In genomic region chr5:132687995-132688394, GRCh38 we compare ENCODE assay signal across 11 cellular contexts. TPM values are rescaled to one million over a fixed set of nuclear protein-coding genes. Genes with fewer than 3 reads are reported as not detected.
DNase-seq lines count a peak whose midpoint lies in the region; ATAC-seq and TF ChIP-seq lines count a peak whose summit lies in the region.
"Had no signal": no experiment of that assay in that cellular context is flagged by ENCODE, and none has a peak within 500 bp of the region (broad histone marks: within the 10 kb centered on the region; RNA-seq: fewer than 3 reads in every experiment).

No MANE protein-coding gene starts in this region.

- no peaks in the 10 kb centered on the region for H3K36me3 ChIP-seq in upper lobe of right lung

- no peaks in the 10 kb centered on the region for H3K27me3 ChIP-seq in upper lobe of right lung

- H3K4me3 ChIP-seq in upper lobe of right lung = no peak overlapping the region
- H3K4me3 ChIP-seq: psoas muscle had no signal

- peaks cover 3% of the 10 kb centered on the region for H3K36me3 Mint-ChIP-seq in T-helper 17 cell (ENCODE audit: low read depth)
- no peaks in the 10 kb centered on the region for H3K36me3 Mint-ChIP-seq in effector memory CD8-positive, alpha-beta T cell (ENCODE audit: insufficient read depth)

- peaks cover 23% of the 10 kb centered on the region for H3K4me1 Mint-ChIP-seq in T-helper 17 cell
- peaks cover 19 to 33% of the 10 kb centered on the region in 2 donors for H3K4me1 Mint-ChIP-seq in effector memory CD8-positive, alpha-beta T cell (ENCODE audit: low read depth in 2 of 2)

- DNase-seq in T-helper 17 cell (peak in 1 of 3 donors; percentile 18), NCI-H2196 treated with DMSO at 0.1 percent for 48 hours (lab: John Stamatoyannopoulos, UW; ENCODE audit: unreplicated experiment) (no peak), upper lobe of right lung (no peak)
- peak in 1 of 3 experiments; percentile 12 for DNase-seq in effector memory CD8-positive, alpha-beta T cell
- DNase-seq: DMS153, psoas muscle had no signal

- no peak for TF ChIP-seq CTCF in upper lobe of right lung (IDR thresholded peaks at IDR 0.05)

- H3K4me3 Mint-ChIP-seq in T-helper 17 cell = no peak overlapping the region
- no peak overlapping the region for H3K4me3 Mint-ChIP-seq in effector memory CD8-positive, alpha-beta T cell

- ATAC-seq in GM19324 (IDR thresholded peaks at IDR 0.05; ENCODE audit: low FRiP score, unreplicated experiment) (peak; percentile 34), T-helper 17 cell (peak; percentile 91), GM19467 (IDR thresholded peaks at IDR 0.05; ENCODE audit: unreplicated experiment) (no peak), upper lobe of right lung (no peak)
- peak; percentile 86 for ATAC-seq in effector memory CD8-positive, alpha-beta T cell (replicated peaks)
- ATAC-seq: psoas muscle, Right ventricle myocardium inferior had no signal

- no peak overlapping the region for H3K27ac ChIP-seq in upper lobe of right lung
- H3K27ac ChIP-seq: psoas muscle had no signal

- H3K9me3 ChIP-seq in T-helper 17 cell (ENCODE audit: control insufficient read depth, low read length, poor library complexity, severe bottlenecking) (no peaks in the 10 kb centered on the region), upper lobe of right lung (no peaks in the 10 kb centered on the region)
- H3K9me3 ChIP-seq: psoas muscle had no signal

- H3K4me1 ChIP-seq in upper lobe of right lung = no peaks in the 10 kb centered on the region
- H3K4me1 ChIP-seq: psoas muscle had no signal

- H3K27me3 Mint-ChIP-seq in T-helper 17 cell = no peaks in the 10 kb centered on the region
- no peaks in the 10 kb centered on the region for H3K27me3 Mint-ChIP-seq in effector memory CD8-positive, alpha-beta T cell

- H3K27ac Mint-ChIP-seq in T-helper 17 cell = peak overlapping the region; percentile 81
- H3K27ac Mint-ChIP-seq in effector memory CD8-positive, alpha-beta T cell = peak overlapping the region in 1 of 2 donors; percentile 42

- no peaks in the 10 kb centered on the region for H3K9me3 Mint-ChIP-seq in effector memory CD8-positive, alpha-beta T cell

- intact Hi-C loops in upper lobe of right lung (cut with DNase I) = no loop called here

RNA-seq across cellular contexts. Expression of gene IL4, which starts 14.2 kb away (rescaled TPM):
- total RNA-seq in T-helper 17 cell = not detected
- not detected for total RNA-seq in upper lobe of right lung
- total RNA-seq: frontal cortex, liver, psoas muscle, Right ventricle myocardium inferior had no signal

RNA-seq across cellular contexts. Expression of gene IL13, which starts 30.0 kb away (rescaled TPM):
- under 1 TPM in 1 of 2 donors, not detected in 1; 0.20 TPM for total RNA-seq in T-helper 17 cell
- total RNA-seq in upper lobe of right lung = not detected
- total RNA-seq: frontal cortex, liver, psoas muscle, Right ventricle myocardium inferior had no signal

RNA-seq across cellular contexts. Expression of gene KIF3A, which starts 49.4 kb away (rescaled TPM):
- total RNA-seq in T-helper 17 cell (10 to 100 TPM; 12.6 to 17.9 TPM), upper lobe of right lung (10.5 TPM)

RNA-seq across cellular contexts. Expression of gene CCNI2, which starts 59.2 kb away (rescaled TPM):
- total RNA-seq in T-helper 17 cell (10 to 100 TPM in 1 of 2 donors, 1 to 10 TPM in 1; 8.7 to 13.7 TPM), upper lobe of right lung (0.55 TPM)
- total RNA-seq: psoas muscle had no signal

Comparison
In these comparisons a context has a peak if more than half of its experiments do, and no peak if none do; other contexts are left out.
1. ATAC-seq: peak in GM19324 (single experiment), T-helper 17 cell (single experiment) and effector memory CD8-positive, alpha-beta T cell (single experiment); none in GM19467 (single experiment) and upper lobe of right lung (single experiment).